35 cellular contexts compared by ENCODE assay signal in genomic region chr14:96686126-96686525, GRCh38.
"Had no signal": no experiment of that assay in that cellular context is flagged by ENCODE, and none has a peak within 500 bp of the region (broad histone marks: within the 10 kb centered on the region; RNA-seq: fewer than 3 reads in every experiment).

No MANE protein-coding gene starts in this region.

- H3K4me3 ChIP-seq: MG63 had no signal

- H3K9ac ChIP-seq: KMS-11 had no signal

- H3K4me2 ChIP-seq: KMS-11 had no signal

- H3K36me3 ChIP-seq: MG63 had no signal

- DNase-seq: Karpas-422, Kasumi-1, MG63, MM.1S, MV-4-11, NCI-H1048, NCI-H1092, NCI-H1092 treated with DMSO at 0.1 percent for 48 hours, NCI-H1105, NCI-H1105 treated with DMSO at 0.1 percent for 48 hours, NCI-H1417, NCI-H1417 treated with DMSO at 0.1 percent for 48 hours, NCI-H1436, NCI-H1436 treated with DMSO at 0.1 percent for 48 hours, NCI-H146, NCI-H1694, NCI-H1694 treated with DMSO at 0.1 percent for 48 hours, NCI-H187, NCI-H187 treated with DMSO at 0.1 percent for 48 hours, NCI-H1930, NCI-H2029, NCI-H2029 treated with DMSO at 0.1 percent for 48 hours, NCI-H2081, NCI-H2081 treated with DMSO at 0.1 percent for 48 hours, NCI-H2107, NCI-H2171, NCI-H2171 treated with DMSO at 0.1 percent for 48 hours, NCI-H2227 treated with DMSO at 0.1 percent for 48 hours, NCI-H226, NCI-H345, NCI-H446, NCI-H446 treated with DMSO at 0.1 percent for 48 hours, NCI-H510A, NCI-H510A treated with DMSO at 0.1 percent for 48 hours had no signal

- H3K27ac ChIP-seq: KMS-11 had no signal

- H3K9me3 ChIP-seq: MG63 had no signal

- H3K27me3 ChIP-seq: MG63 had no signal
